24 cellular contexts compared by ENCODE assay signal in the genomic region with DNA sequence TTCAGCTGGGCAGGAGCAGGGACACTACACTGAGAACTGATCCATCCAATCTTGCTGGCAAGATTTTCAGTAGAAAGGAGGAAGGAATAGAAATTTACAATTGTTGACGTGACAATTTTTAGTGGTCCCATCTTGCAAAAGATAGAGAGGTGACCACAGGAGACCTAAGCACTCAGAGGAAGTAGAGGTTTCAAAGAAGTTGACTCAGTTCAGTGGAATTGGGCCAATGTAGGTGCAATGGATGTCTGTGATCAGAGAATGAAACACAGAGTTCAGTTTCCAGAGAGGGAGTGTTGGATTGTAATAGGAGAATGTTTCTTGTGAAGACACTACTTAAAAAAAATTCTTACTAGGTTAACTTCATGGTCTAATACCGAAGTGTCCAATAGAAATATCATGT. TPM values are rescaled to one million over a fixed set of nuclear protein-coding genes. Genes with fewer than 3 reads are reported as not detected.
"Had no signal": no experiment of that assay in that cellular context is flagged by ENCODE, and none has a peak within 500 bp of the region (broad histone marks: within the 10 kb centered on the region; RNA-seq: fewer than 3 reads in every experiment).

No MANE protein-coding gene starts in this region.

- H3K4me1 ChIP-seq: gastrocnemius medialis, left ventricle myocardium inferior, prostate gland, right atrium auricular region, tibial artery had no signal

- H3K4me3 ChIP-seq: esophagus squamous epithelium, gastrocnemius medialis, left ventricle myocardium inferior, ovary, prostate gland, right atrium auricular region, tibial artery had no signal

- H3K9me3 ChIP-seq: esophagus squamous epithelium, gastrocnemius medialis, left ventricle myocardium inferior, neutrophil, ovary, prostate gland, right atrium auricular region, tibial artery had no signal

- ATAC-seq: activated CD4-positive, alpha-beta T cell treated with anti-CD3 and anti-CD28 coated beads for 36 hours; gastrocnemius medialis; naive thymus-derived CD8-positive, alpha-beta T cell had no signal

- H3K27ac ChIP-seq: esophagus squamous epithelium, gastrocnemius medialis, left ventricle myocardium inferior, neutrophil, ovary, prostate gland, right atrium auricular region, tibial artery had no signal

- H3K36me3 ChIP-seq: gastrocnemius medialis, left ventricle myocardium inferior, neutrophil, ovary, prostate gland, right atrium auricular region, tibial artery had no signal

- H3K27me3 ChIP-seq: gastrocnemius medialis, ovary, right atrium auricular region had no signal

- DNase-seq: activated B cell treated with CpG ODN at 0.5 μM for 24 hours; activated CD4-positive, alpha-beta T cell treated with anti-CD3 and anti-CD28 coated beads for 36 hours; activated CD4-positive, alpha-beta T cell treated with anti-CD3 and anti-CD28 coated beads, Interleukin-2, amount 50 U/mL, for 4 hours; activated CD8-positive, alpha-beta memory T cell treated with anti-CD3 and anti-CD28 coated beads for 24 hours; activated naive CD4-positive, alpha-beta T cell treated with Interleukin-2 at 50 U/mL for 16 hours; activated naive CD8-positive, alpha-beta T cell treated with anti-CD3 and anti-CD28 coated beads for 36 hours; activated T-cell treated with anti-CD3 and anti-CD28 coated beads, Interleukin-2, amount 50 U/mL, for 48 hours; amygdala; cerebellar nuclear complex; cortex of kidney; endodermal cell; esophagus squamous epithelium; gastrocnemius medialis; hippocampal formation; left ventricle myocardium inferior; naive thymus-derived CD8-positive, alpha-beta T cell; ovary; T-helper 9 cell; tibial artery had no signal

RNA-seq across cellular contexts. Expression of a gene that starts 1.5 kb away (rescaled TPM):
- total RNA-seq: activated B cell treated with CpG ODN at 0.5 μM for 24 hours; activated CD4-positive, alpha-beta T cell treated with anti-CD3 and anti-CD28 coated beads for 36 hours; activated naive CD8-positive, alpha-beta T cell treated with anti-CD3 and anti-CD28 coated beads for 36 hours; endodermal cell; gastrocnemius medialis; left ventricle myocardium inferior; lung microvascular endothelial cell; mesothelial cell of epicardium; naive thymus-derived CD8-positive, alpha-beta T cell; ovary; right atrium auricular region had no signal
- polyA plus RNA-seq: naive thymus-derived CD8-positive, alpha-beta T cell; ovary had no signal

RNA-seq across cellular contexts. Expression of a gene that starts 4.4 kb away (rescaled TPM):
- total RNA-seq: activated B cell treated with CpG ODN at 0.5 μM for 24 hours; activated CD4-positive, alpha-beta T cell treated with anti-CD3 and anti-CD28 coated beads for 36 hours; activated naive CD8-positive, alpha-beta T cell treated with anti-CD3 and anti-CD28 coated beads for 36 hours; endodermal cell; left ventricle myocardium inferior; lung microvascular endothelial cell; mesothelial cell of epicardium; naive thymus-derived CD8-positive, alpha-beta T cell; prostate gland; right atrium auricular region had no signal
- polyA plus RNA-seq: naive thymus-derived CD8-positive, alpha-beta T cell; ovary had no signal

RNA-seq across cellular contexts. Expression of a gene that starts 14.7 kb away (rescaled TPM):
- total RNA-seq: activated B cell treated with CpG ODN at 0.5 μM for 24 hours; activated CD4-positive, alpha-beta T cell treated with anti-CD3 and anti-CD28 coated beads for 36 hours; activated naive CD8-positive, alpha-beta T cell treated with anti-CD3 and anti-CD28 coated beads for 36 hours; endodermal cell; left ventricle myocardium inferior; lung microvascular endothelial cell; mesothelial cell of epicardium; naive thymus-derived CD8-positive, alpha-beta T cell; ovary; right atrium auricular region had no signal
- polyA plus RNA-seq: naive thymus-derived CD8-positive, alpha-beta T cell; ovary had no signal

RNA-seq across cellular contexts. Expression of a gene that starts 21.5 kb away (rescaled TPM):
- total RNA-seq: activated B cell treated with CpG ODN at 0.5 μM for 24 hours; activated CD4-positive, alpha-beta T cell treated with anti-CD3 and anti-CD28 coated beads for 36 hours; activated naive CD8-positive, alpha-beta T cell treated with anti-CD3 and anti-CD28 coated beads for 36 hours; endodermal cell; left ventricle myocardium inferior; lung microvascular endothelial cell; mesothelial cell of epicardium; naive thymus-derived CD8-positive, alpha-beta T cell; ovary; right atrium auricular region had no signal
- polyA plus RNA-seq: naive thymus-derived CD8-positive, alpha-beta T cell; ovary had no signal

RNA-seq across cellular contexts. Expression of a gene that starts 32.5 kb away (rescaled TPM):
- total RNA-seq: activated B cell treated with CpG ODN at 0.5 μM for 24 hours; activated CD4-positive, alpha-beta T cell treated with anti-CD3 and anti-CD28 coated beads for 36 hours; activated naive CD8-positive, alpha-beta T cell treated with anti-CD3 and anti-CD28 coated beads for 36 hours; endodermal cell; gastrocnemius medialis; left ventricle myocardium inferior; lung microvascular endothelial cell; mesothelial cell of epicardium; naive thymus-derived CD8-positive, alpha-beta T cell; ovary; right atrium auricular region had no signal
- polyA plus RNA-seq: naive thymus-derived CD8-positive, alpha-beta T cell; ovary had no signal
